7 cellular contexts compared by ENCODE assay signal in genomic region chr15:78741674-78742073, GRCh38.
DNase-seq lines count a peak whose midpoint lies in the region; ATAC-seq and TF ChIP-seq lines count a peak whose summit lies in the region.
"Not testable (repeated sequence)": the region's sequence is repeated elsewhere in the genome, so short reads cannot be mapped to it uniquely, and the experiment has no call there.

No MANE protein-coding gene starts in this region.

- peaks cover 12 to 25% (median 18%) of the 10 kb centered on the region in 10 experiments; a peak in 19 of 20 replicates for H3K4me1 ChIP-seq in BLaER1 treated with 17β-estradiol and CSF1 and Interleukin-3, amounts not matched to agents 10 nM and 100 nM
- H3K4me1 ChIP-seq in MM.1S (ENCODE audit: low read length) = peaks cover 17% of the 10 kb centered on the region

- peaks cover 16% of the 10 kb centered on the region for H3K4me1 Mint-ChIP-seq in activated CD4-positive, alpha-beta memory T cell treated with anti-CD3 and anti-CD28 coated beads, Interleukin-2, amount 10 ng/mL, durations not matched to agents 7 days and 5 days
- H3K4me1 Mint-ChIP-seq in stimulated activated effector memory CD8-positive, alpha-beta T cell treated with anti-CD3 and anti-CD28 coated beads, Interleukin-12 subunit alpha, Interleukin-12 subunit beta, amount 100 ng/mL, for 72 hours = peaks cover 13% of the 10 kb centered on the region

- H3K4me3 ChIP-seq in BLaER1 treated with 17β-estradiol and CSF1 and Interleukin-3, amounts not matched to agents 10 nM and 100 nM; MM.1S (ENCODE audit: low read length): not testable (repeated sequence)

- ATAC-seq in stimulated activated effector memory CD8-positive, alpha-beta T cell treated with anti-CD3 and anti-CD28 coated beads, Interleukin-12 subunit alpha, Interleukin-12 subunit beta, amount 100 ng/mL, for 72 hours = peak; percentile 73

- H2AFZ ChIP-seq in MM.1S (ENCODE audit: low read length) = not testable (repeated sequence)

- not testable (repeated sequence) for H3K79me2 ChIP-seq in MM.1S (ENCODE audit: low read length)

- H3K4me2 ChIP-seq in BLaER1 treated with 17β-estradiol and CSF1 and Interleukin-3, amounts not matched to agents 10 nM and 100 nM = peak overlapping the region; percentile 22 to 69 (median 49); a peak in 20 of 22 replicates
- peak overlapping the region; percentile 33; the same call in 1 of the 2 replicates for H3K4me2 ChIP-seq in MM.1S (ENCODE audit: low read depth, low read length)

- H3K27ac Mint-ChIP-seq in activated CD4-positive, alpha-beta memory T cell treated with anti-CD3 and anti-CD28 coated beads, Interleukin-2, amount 10 ng/mL, durations not matched to agents 7 days and 5 days; stimulated activated effector memory CD8-positive, alpha-beta T cell treated with anti-CD3 and anti-CD28 coated beads, Interleukin-12 subunit alpha, Interleukin-12 subunit beta, amount 100 ng/mL, for 72 hours: not testable (repeated sequence)

- not testable (repeated sequence) for H3K9me2 ChIP-seq in MM.1S (replicated peaks; ENCODE audit: insufficient read depth, low read length)

- not testable (repeated sequence) for H3F3A ChIP-seq in MM.1S (ENCODE audit: insufficient read depth, low read length)

- not testable (repeated sequence) for H3K36me3 Mint-ChIP-seq in activated CD4-positive, alpha-beta memory T cell treated with anti-CD3 and anti-CD28 coated beads, Interleukin-2, amount 10 ng/mL, durations not matched to agents 7 days and 5 days (ENCODE audit: low read depth); stimulated activated effector memory CD8-positive, alpha-beta T cell treated with anti-CD3 and anti-CD28 coated beads, Interleukin-12 subunit alpha, Interleukin-12 subunit beta, amount 100 ng/mL, for 72 hours

- H3K27ac ChIP-seq in BLaER1 treated with 17β-estradiol and CSF1 and Interleukin-3, amounts not matched to agents 10 nM and 100 nM = not testable (repeated sequence)
- peak overlapping the region; percentile 27; the same call in 1 of the 2 replicates for H3K27ac ChIP-seq in MM.1S (ENCODE audit: low read length)

- not testable (repeated sequence) for H3K36me3 ChIP-seq in BLaER1 treated with 17β-estradiol and CSF1 and Interleukin-3, amounts not matched to agents 10 nM and 100 nM; MM.1S (replicated peaks; ENCODE audit: insufficient read depth, low read length)

- POLR2A ChIA-PET in activated CD4-positive, alpha-beta memory T cell treated with anti-CD3 and anti-CD28 coated beads, Interleukin-2, amount 10 ng/mL, durations not matched to agents 7 days and 5 days (lab: Charles Lee) = not testable (repeated sequence)

- not testable (repeated sequence) for H3K27me3 Mint-ChIP-seq in activated CD4-positive, alpha-beta memory T cell treated with anti-CD3 and anti-CD28 coated beads, Interleukin-2, amount 10 ng/mL, durations not matched to agents 7 days and 5 days

- TF ChIP-seq CTCF in MM.1S (IDR thresholded peaks at IDR 0.05; ENCODE audit: low read length) = not testable (repeated sequence)

- H4K20me1 ChIP-seq in BLaER1 treated with 17β-estradiol and CSF1 and Interleukin-3, amounts not matched to agents 10 nM and 100 nM; MM.1S (ENCODE audit: insufficient read depth, low read length): not testable (repeated sequence)

- H3K9ac ChIP-seq in BLaER1 treated with 17β-estradiol and CSF1 and Interleukin-3, amounts not matched to agents 10 nM and 100 nM; MM.1S (ENCODE audit: low read length): not testable (repeated sequence)

- not testable (repeated sequence) for H3K4me3 Mint-ChIP-seq in activated CD4-positive, alpha-beta memory T cell treated with anti-CD3 and anti-CD28 coated beads, Interleukin-2, amount 10 ng/mL, durations not matched to agents 7 days and 5 days; stimulated activated effector memory CD8-positive, alpha-beta T cell treated with anti-CD3 and anti-CD28 coated beads, Interleukin-12 subunit alpha, Interleukin-12 subunit beta, amount 100 ng/mL, for 72 hours

- H3K9me3 Mint-ChIP-seq in activated CD4-positive, alpha-beta memory T cell treated with anti-CD3 and anti-CD28 coated beads, Interleukin-2, amount 10 ng/mL, durations not matched to agents 7 days and 5 days; stimulated activated effector memory CD8-positive, alpha-beta T cell treated with anti-CD3 and anti-CD28 coated beads, Interleukin-12 subunit alpha, Interleukin-12 subunit beta, amount 100 ng/mL, for 72 hours: not testable (repeated sequence)

- CTCF ChIA-PET in activated CD4-positive, alpha-beta memory T cell treated with anti-CD3 and anti-CD28 coated beads, Interleukin-2, amount 10 ng/mL, durations not matched to agents 7 days and 5 days (lab: Charles Lee) = interaction anchor here (1.2 to 4.2 kb wide), 5 partner anchors 10 to 442 kb away, joined by 3 to 19 read pairs (median 6); partner anchors contain the start of gene SKIC8

- not testable (repeated sequence) for H3K27me3 ChIP-seq in BLaER1 treated with 17β-estradiol and CSF1 and Interleukin-3, amounts not matched to agents 10 nM and 100 nM; MM.1S (replicated peaks; ENCODE audit: insufficient read depth, low read length)

- DNase-seq in MM.1S (peak; percentile 66), SIG-M5 treated with dmso at 0.1 percent for 504 hours (lab: John Stamatoyannopoulos, UW; ENCODE audit: unreplicated experiment) (peak; percentile 12), amniotic epithelial cell (ENCODE audit: low read depth) (peak; percentile 13)
- DNase-seq in activated CD4-positive, alpha-beta memory T cell treated with anti-CD3 and anti-CD28 coated beads, Interleukin-2, amount 10 ng/mL, durations not matched to agents 7 days and 5 days = peak; percentile 15
- peak; percentile 29 for DNase-seq in activated CD8-positive, alpha-beta memory T cell treated with anti-CD3 and anti-CD28 coated beads, Interleukin-2, amount 50 U/mL, for 48 hours
- DNase-seq in stimulated activated effector memory CD8-positive, alpha-beta T cell treated with anti-CD3 and anti-CD28 coated beads, Interleukin-12 subunit alpha, Interleukin-12 subunit beta, amount 100 ng/mL, for 72 hours (ENCODE audit: low spot score in 2 of 2) = peak in 1 of 2 donors; percentile 33

- H3K9me3 ChIP-seq in BLaER1 treated with 17β-estradiol and CSF1 and Interleukin-3, amounts not matched to agents 10 nM and 100 nM (replicated peaks in 1 of 11); MM.1S (replicated peaks; ENCODE audit: insufficient read depth, low read length): not testable (repeated sequence)
